31 cellular contexts compared by ENCODE assay signal in the genomic region with DNA sequence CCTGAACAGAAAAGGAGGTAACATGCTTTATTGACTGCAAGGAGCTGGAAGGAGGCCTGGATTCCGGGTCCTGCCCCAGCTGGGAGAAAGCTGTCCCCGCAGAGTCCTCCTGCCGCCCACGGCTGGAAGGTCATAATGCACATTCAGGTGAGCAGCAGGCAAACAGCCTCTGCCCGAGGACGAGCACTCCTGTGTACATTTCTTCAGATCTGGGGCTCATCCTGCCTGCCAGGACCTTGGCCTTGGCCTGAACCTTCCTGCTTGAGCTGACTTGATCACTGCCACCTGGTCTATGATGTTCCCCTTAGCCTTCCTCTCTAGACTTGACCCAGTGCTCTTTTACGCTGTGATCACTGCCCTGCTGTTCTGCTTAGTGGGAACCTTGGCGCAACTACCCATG. TPM values are rescaled to one million over a fixed set of nuclear protein-coding genes. Genes with fewer than 3 reads are reported as not detected.
"Had no signal": no experiment of that assay in that cellular context is flagged by ENCODE, and none has a peak within 500 bp of the region (broad histone marks: within the 10 kb centered on the region; RNA-seq: fewer than 3 reads in every experiment).

No MANE protein-coding gene starts in this region.

- DNase-seq: activated B cell treated with CpG ODN at 0.5 μM for 24 hours; activated CD4-positive, alpha-beta T cell treated with anti-CD3 and anti-CD28 coated beads for 48 hours; activated CD4-positive, alpha-beta T cell treated with anti-CD3 and anti-CD28 coated beads, Interleukin-2, amount 50 U/mL, for 1 hour; activated CD4-positive, alpha-beta T cell treated with anti-CD3 and anti-CD28 coated beads, Interleukin-2, amount 50 U/mL, for 48 hours; activated CD8-positive, alpha-beta memory T cell treated with anti-CD3 and anti-CD28 coated beads for 24 hours; activated CD8-positive, alpha-beta T cell treated with anti-CD3 and anti-CD28 coated beads for 36 hours; activated effector memory CD4-positive, alpha-beta T cell treated with Interleukin-2 at 50 U/mL for 16 hours; activated gamma-delta T cell treated with Interleukin-2 at 50 U/mL for 16 hours; activated naive CD4-positive, alpha-beta T cell treated with Interleukin-2 at 50 U/mL for 16 hours; activated naive CD8-positive, alpha-beta T cell treated with anti-CD3 and anti-CD28 coated beads, Interleukin-2, amount 10 ng/mL, durations not matched to agents 7 days and 5 days; activated T-cell treated with anti-CD3 and anti-CD28 coated beads, Interleukin-2, amount 50 U/mL, for 4 hours; central memory CD4-positive, alpha-beta T cell; cerebellar nuclear complex; colonic mucosa; effector CD8-positive, alpha-beta T cell; foreskin keratinocyte; gastrocnemius medialis; glutamatergic neuron; T-helper 1 cell; T-helper 17 cell; T1000; WERI-Rb-1 had no signal

- H3K9me3 ChIP-seq: ascending aorta, breast epithelium, colonic mucosa, gastrocnemius medialis had no signal

- ATAC-seq: activated CD4-positive, CD25-positive, alpha-beta regulatory T cell treated with anti-CD3 and anti-CD28 coated beads, Interleukin-2, amount 50 U/mL, for 24 hours; activated CD8-positive, alpha-beta T cell treated with anti-CD3 and anti-CD28 coated beads for 36 hours; activated naive CD4-positive, alpha-beta T cell treated with anti-CD3 and anti-CD28 coated beads, Interleukin-2, amount 50 U/mL, for 72 hours; activated T-cell treated with anti-CD3 and anti-CD28 coated beads, Interleukin-2, amount 50 U/mL, for 4 hours; activated T-helper 17 cell treated with anti-CD3 and anti-CD28 coated beads, Interleukin-2, amount 50 U/mL, for 72 hours; esophagus mucosa; foreskin keratinocyte; gastrocnemius medialis; T-helper 17 cell had no signal

- H3K27ac ChIP-seq: ascending aorta, cardiac muscle cell, colonic mucosa, foreskin keratinocyte, gastrocnemius medialis, WERI-Rb-1 had no signal

- H3K4me1 Mint-ChIP-seq: activated B cell treated with CpG ODN at 0.5 μM for 24 hours; activated T-helper 17 cell treated with anti-CD3 and anti-CD28 coated beads, Interleukin-2, amount 50 U/mL, for 72 hours; brain had no signal

- H3K27ac Mint-ChIP-seq: activated B cell treated with CpG ODN at 0.5 μM for 24 hours; activated CD8-positive, alpha-beta T cell treated with anti-CD3 and anti-CD28 coated beads for 36 hours; activated naive CD4-positive, alpha-beta T cell treated with anti-CD3 and anti-CD28 coated beads, Interleukin-2, amount 50 U/mL, for 72 hours; activated naive CD8-positive, alpha-beta T cell treated with anti-CD3 and anti-CD28 coated beads, Interleukin-2, amount 10 ng/mL, durations not matched to agents 7 days and 5 days; activated T-helper 17 cell treated with anti-CD3 and anti-CD28 coated beads, Interleukin-2, amount 50 U/mL, for 72 hours; brain; T-helper 17 cell; T-helper 2 cell treated with Interferon-gamma antibody and Interleukin-4, amounts not matched to agents 5 μg/mL and 100 μg/mL, for 36 hours had no signal

- H3K27me3 Mint-ChIP-seq: activated CD8-positive, alpha-beta T cell treated with anti-CD3 and anti-CD28 coated beads for 36 hours; activated naive CD8-positive, alpha-beta T cell treated with anti-CD3 and anti-CD28 coated beads, Interleukin-2, amount 10 ng/mL, durations not matched to agents 7 days and 5 days; activated T-helper 17 cell treated with anti-CD3 and anti-CD28 coated beads, Interleukin-2, amount 50 U/mL, for 72 hours; brain had no signal

- H3K4me3 ChIP-seq: ascending aorta, breast epithelium, cardiac muscle cell, colonic mucosa, gastrocnemius medialis had no signal

- H3K9me3 Mint-ChIP-seq: activated B cell treated with CpG ODN at 0.5 μM for 24 hours; activated CD8-positive, alpha-beta T cell treated with anti-CD3 and anti-CD28 coated beads for 36 hours; activated naive CD4-positive, alpha-beta T cell treated with anti-CD3 and anti-CD28 coated beads, Interleukin-2, amount 50 U/mL, for 72 hours; activated naive CD8-positive, alpha-beta T cell treated with anti-CD3 and anti-CD28 coated beads, Interleukin-2, amount 10 ng/mL, durations not matched to agents 7 days and 5 days; activated T-cell treated with anti-CD3 and anti-CD28 coated beads, Interleukin-2, amount 50 U/mL, for 4 hours; activated T-helper 17 cell treated with anti-CD3 and anti-CD28 coated beads, Interleukin-2, amount 50 U/mL, for 72 hours; brain; T-helper 2 cell treated with Interferon-gamma antibody and Interleukin-4, amounts not matched to agents 5 μg/mL and 100 μg/mL, for 36 hours had no signal

- H3K36me3 ChIP-seq: breast epithelium, colonic mucosa, WERI-Rb-1 had no signal

- H3K36me3 Mint-ChIP-seq: activated naive CD4-positive, alpha-beta T cell treated with anti-CD3 and anti-CD28 coated beads, Interleukin-2, amount 50 U/mL, for 72 hours; activated naive CD8-positive, alpha-beta T cell treated with anti-CD3 and anti-CD28 coated beads, Interleukin-2, amount 10 ng/mL, durations not matched to agents 7 days and 5 days had no signal

- H3K27me3 ChIP-seq: ascending aorta, breast epithelium, colonic mucosa, foreskin keratinocyte, gastrocnemius medialis had no signal

- H3K4me1 ChIP-seq: colonic mucosa had no signal

- H3K4me3 Mint-ChIP-seq: activated B cell treated with CpG ODN at 0.5 μM for 24 hours; activated CD8-positive, alpha-beta T cell treated with anti-CD3 and anti-CD28 coated beads for 36 hours; activated naive CD8-positive, alpha-beta T cell treated with anti-CD3 and anti-CD28 coated beads, Interleukin-2, amount 10 ng/mL, durations not matched to agents 7 days and 5 days; activated T-cell treated with anti-CD3 and anti-CD28 coated beads, Interleukin-2, amount 50 U/mL, for 4 hours; activated T-helper 17 cell treated with anti-CD3 and anti-CD28 coated beads, Interleukin-2, amount 50 U/mL, for 72 hours; brain; T-helper 17 cell; T-helper 2 cell treated with Interferon-gamma antibody and Interleukin-4, amounts not matched to agents 5 μg/mL and 100 μg/mL, for 36 hours had no signal

RNA-seq across cellular contexts. Expression of a gene that starts 37.1 kb away (rescaled TPM):
- total RNA-seq: activated B cell treated with CpG ODN at 0.5 μM for 24 hours had no signal
